19 cellular contexts compared by ENCODE assay signal in the genomic region with DNA sequence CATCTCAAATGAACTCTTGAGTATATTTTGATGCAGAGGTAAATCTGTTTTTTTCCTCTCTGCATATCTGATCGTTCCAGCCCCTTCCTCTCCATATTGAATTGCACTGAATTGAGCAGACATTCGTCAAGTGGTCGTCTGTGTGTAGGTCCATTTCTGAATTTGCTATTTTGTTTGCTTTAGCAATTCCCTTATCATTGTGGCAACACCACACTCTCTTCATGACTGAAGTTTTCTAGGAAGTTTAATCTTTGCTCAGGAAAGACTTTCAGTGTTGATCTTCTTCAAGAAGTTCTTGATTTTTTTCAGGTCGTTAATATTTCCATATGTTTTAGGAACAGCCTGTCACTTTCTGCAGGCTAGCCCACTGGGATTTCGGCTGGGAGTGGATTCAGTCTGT.
A peak's percentile ranks its signal among the peaks of the same experiment; 100 is the strongest.
DNase-seq lines count a peak whose midpoint lies in the region; ATAC-seq and TF ChIP-seq lines count a peak whose summit lies in the region.
"Had no signal": no experiment of that assay in that cellular context is flagged by ENCODE, and none has a peak within 500 bp of the region (broad histone marks: within the 10 kb centered on the region; RNA-seq: fewer than 3 reads in every experiment).

No MANE protein-coding gene starts in this region.

- DNase-seq in activated effector memory CD4-positive, alpha-beta T cell treated with anti-CD3 and anti-CD28 coated beads, Interleukin-2, amount 50 U/mL, for 16 hours: peak; percentile 9
- no peak for DNase-seq in activated effector memory CD4-positive, alpha-beta T cell treated with Interleukin-2 at 50 U/mL for 16 hours
- peak; percentile 6 for DNase-seq in natural killer cell treated with Interleukin-12 subunit alpha and Interleukin-12 subunit beta and Interleukin-15 and Interleukin-18, amount 100 ng/mL, for 72 hours (ENCODE audit: low spot score)
- DNase-seq in natural killer cell (no peak), glutamatergic neuron (no peak), osteocyte (ENCODE audit: extremely low spot score, unreplicated experiment) (peak; percentile 8), NCI-H748 (lab: John Stamatoyannopoulos, UW; ENCODE audit: unreplicated experiment) (no peak)
- DNase-seq: AML-193; Caco-2; Calu3; CD8-positive, alpha-beta T cell; DMS79 treated with DMSO at 0.1 percent for 48 hours; GF-D8 had no signal

- peaks cover 42 to 45% of the 10 kb centered on the region in 2 donors for H3K27me3 Mint-ChIP-seq in natural killer cell treated with Interleukin-12 subunit alpha and Interleukin-12 subunit beta and Interleukin-15 and Interleukin-18, amount 100 ng/mL, for 72 hours
- H3K27me3 Mint-ChIP-seq in natural killer cell (ENCODE audit: low read depth in 2 of 2): peaks cover 29 to 59% of the 10 kb centered on the region in 2 donors
- peaks cover 3% of the 10 kb centered on the region for H3K27me3 Mint-ChIP-seq in glutamatergic neuron (ENCODE audit: unreplicated experiment)
- H3K27me3 Mint-ChIP-seq in osteocyte (ENCODE audit: unreplicated experiment): peaks cover 21% of the 10 kb centered on the region

- no peak overlapping the region for H3K4me3 ChIP-seq in gastroesophageal sphincter
- H3K4me3 ChIP-seq: A549 had no signal

- no peaks in the 10 kb centered on the region for H3K36me3 Mint-ChIP-seq in natural killer cell treated with Interleukin-12 subunit alpha and Interleukin-12 subunit beta and Interleukin-15 and Interleukin-18, amount 100 ng/mL, for 72 hours
- H3K36me3 Mint-ChIP-seq in natural killer cell: no peaks in the 10 kb centered on the region
- peaks cover 7% of the 10 kb centered on the region for H3K36me3 Mint-ChIP-seq in glutamatergic neuron (ENCODE audit: unreplicated experiment)
- H3K36me3 Mint-ChIP-seq in osteocyte (ENCODE audit: unreplicated experiment): no peaks in the 10 kb centered on the region
- H3K36me3 Mint-ChIP-seq: CD8-positive, alpha-beta T cell had no signal

- intact Hi-C loops in natural killer cell (cut with micrococcal nuclease): loop anchor here (2.0 to 5.0 kb wide), 2 partner anchors 79 to 251 kb away; no protein-coding TSS in a partner anchor

- H3K4me1 ChIP-seq in gastroesophageal sphincter: peaks cover 0 to 12% (median 0%) of the 10 kb centered on the region in 3 donors

- no peak for TF ChIP-seq EP300 in gastroesophageal sphincter (IDR thresholded peaks at IDR 0.05)

- no peak for ATAC-seq in natural killer cell treated with Interleukin-12 subunit alpha and Interleukin-12 subunit beta and Interleukin-15 and Interleukin-18, amount 100 ng/mL, for 72 hours
- no peak for ATAC-seq in natural killer cell
- ATAC-seq in gastroesophageal sphincter: no peak
- ATAC-seq: A549; CD8-positive, alpha-beta T cell had no signal

- no peak overlapping the region for H3K27ac Mint-ChIP-seq in natural killer cell treated with Interleukin-12 subunit alpha and Interleukin-12 subunit beta and Interleukin-15 and Interleukin-18, amount 100 ng/mL, for 72 hours
- H3K27ac Mint-ChIP-seq in natural killer cell (no peak overlapping the region), glutamatergic neuron (ENCODE audit: unreplicated experiment) (peak overlapping the region; percentile 59), osteocyte (ENCODE audit: unreplicated experiment) (no peak overlapping the region)
- H3K27ac Mint-ChIP-seq: B cell; CD4-positive, alpha-beta T cell; CD8-positive, alpha-beta T cell had no signal

- TF ChIP-seq CTCF in natural killer cell (IDR thresholded peaks at IDR 0.05): no peak
- TF ChIP-seq CTCF in glutamatergic neuron (IDR thresholded peaks at IDR 0.05; ENCODE audit: partially characterized antibody, unreplicated experiment): no peak
- no peak for TF ChIP-seq CTCF in osteocyte (IDR thresholded peaks at IDR 0.05)
- TF ChIP-seq CTCF in gastroesophageal sphincter (IDR thresholded peaks at IDR 0.05): no peak

- H3K4me1 Mint-ChIP-seq in natural killer cell treated with Interleukin-12 subunit alpha and Interleukin-12 subunit beta and Interleukin-15 and Interleukin-18, amount 100 ng/mL, for 72 hours (ENCODE audit: low read depth in 2 of 2): peaks cover 25 to 29% of the 10 kb centered on the region in 2 donors
- peaks cover 34 to 36% of the 10 kb centered on the region in 2 donors for H3K4me1 Mint-ChIP-seq in natural killer cell
- H3K4me1 Mint-ChIP-seq in glutamatergic neuron (ENCODE audit: low read depth, unreplicated experiment): peaks cover 10% of the 10 kb centered on the region
- H3K4me1 Mint-ChIP-seq in osteocyte (ENCODE audit: unreplicated experiment): peaks cover 9% of the 10 kb centered on the region
- H3K4me1 Mint-ChIP-seq: B cell had no signal

- peaks cover 0 to 40% of the 10 kb centered on the region in 2 donors for H3K36me3 ChIP-seq in gastroesophageal sphincter

- H3K4me3 Mint-ChIP-seq in natural killer cell treated with Interleukin-12 subunit alpha and Interleukin-12 subunit beta and Interleukin-15 and Interleukin-18, amount 100 ng/mL, for 72 hours: no peak overlapping the region
- no peak overlapping the region for H3K4me3 Mint-ChIP-seq in natural killer cell
- H3K4me3 Mint-ChIP-seq in glutamatergic neuron (ENCODE audit: unreplicated experiment): peak overlapping the region; percentile 64
- H3K4me3 Mint-ChIP-seq in osteocyte (ENCODE audit: unreplicated experiment): no peak overlapping the region
- H3K4me3 Mint-ChIP-seq: B cell; CD4-positive, alpha-beta T cell; CD8-positive, alpha-beta T cell had no signal

- no peak overlapping the region for H3K27ac ChIP-seq in gastroesophageal sphincter
- H3K27ac ChIP-seq: 22Rv1, C4-2B had no signal

- H3K9me3 Mint-ChIP-seq in natural killer cell treated with Interleukin-12 subunit alpha and Interleukin-12 subunit beta and Interleukin-15 and Interleukin-18, amount 100 ng/mL, for 72 hours: no peaks in the 10 kb centered on the region
- H3K9me3 Mint-ChIP-seq in natural killer cell (no peaks in the 10 kb centered on the region), glutamatergic neuron (ENCODE audit: unreplicated experiment) (no peaks in the 10 kb centered on the region), osteocyte (ENCODE audit: unreplicated experiment) (no peaks in the 10 kb centered on the region)
- H3K9me3 Mint-ChIP-seq: CD4-positive, alpha-beta T cell; CD8-positive, alpha-beta T cell had no signal

- no peak for TF ChIP-seq POLR2A in gastroesophageal sphincter (IDR thresholded peaks at IDR 0.05)

- WGBS in gastroesophageal sphincter (ENCODE audit: low coverage in 1 of 2), 2 donors: 62 to 70% methylated on average over 5 of the region's 5 CpGs

- H3K27me3 ChIP-seq in gastroesophageal sphincter: no peaks in the 10 kb centered on the region

- no peaks in the 10 kb centered on the region for H3K9me3 ChIP-seq in gastroesophageal sphincter
- H3K9me3 ChIP-seq: A549, Caco-2 had no signal

Comparison
In these comparisons a context has a peak if more than half of its experiments do, and no peak if none do; other contexts are left out.
1. DNase-seq: peak in activated effector memory CD4-positive, alpha-beta T cell treated with anti-CD3 and anti-CD28 coated beads, Interleukin-2, amount 50 U/mL, for 16 hours (single experiment), natural killer cell treated with Interleukin-12 subunit alpha and Interleukin-12 subunit beta and Interleukin-15 and Interleukin-18, amount 100 ng/mL, for 72 hours (single experiment) and osteocyte (single experiment); none in activated effector memory CD4-positive, alpha-beta T cell treated with Interleukin-2 at 50 U/mL for 16 hours (single experiment), natural killer cell (single experiment), glutamatergic neuron (single experiment) and NCI-H748 (single experiment).